8 cellular contexts compared by ENCODE assay signal in the genomic region with DNA sequence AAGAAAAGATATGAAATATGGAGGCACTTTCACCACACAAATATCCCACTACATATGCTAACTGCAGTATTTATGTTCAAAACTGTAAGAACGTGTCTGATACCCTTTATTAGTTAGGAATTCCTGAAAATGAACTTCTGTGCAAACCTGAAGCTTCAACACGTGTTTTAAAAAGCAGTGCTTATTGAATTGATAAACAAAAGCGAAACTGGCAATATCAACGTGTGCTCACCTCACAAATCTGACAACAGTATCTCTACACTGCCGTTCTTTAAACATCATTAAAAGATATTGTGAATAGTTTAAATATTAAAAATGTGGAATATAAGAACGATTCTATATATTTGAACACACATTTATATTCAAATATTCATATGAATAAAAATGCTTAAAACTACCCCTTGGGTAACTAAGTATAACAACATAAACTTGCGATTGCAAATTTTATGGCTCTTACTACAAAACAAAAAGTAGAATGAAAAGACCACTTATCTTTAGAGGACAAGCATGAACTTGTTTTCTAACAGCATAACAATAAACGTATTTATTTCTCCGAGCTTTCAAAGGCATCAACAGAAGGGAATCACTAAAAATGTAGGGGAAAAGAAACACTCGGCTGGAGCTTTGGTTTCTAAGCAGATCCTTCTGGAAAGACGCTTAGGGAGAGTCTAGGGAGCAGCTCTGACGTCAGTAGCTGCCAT. TPM values are rescaled to one million over a fixed set of nuclear protein-coding genes. Genes with fewer than 3 reads are reported as not detected.
DNase-seq lines count a peak whose midpoint lies in the region; ATAC-seq and TF ChIP-seq lines count a peak whose summit lies in the region.

Gene LRP2BP (minus strand): TSS at position 670 of the 701 bp plus-strand sequence. CDS start 17,738 bp downstream, outside the sequence.

- ATAC-seq in HG03342 (IDR thresholded peaks at IDR 0.05; ENCODE audit: unreplicated experiment): no peak

- H3K4me1 ChIP-seq in Loucy (ENCODE audit: insufficient read depth, low read length, poor library complexity, severe bottlenecking): peaks cover 41% of the 10 kb centered on the region
- H3K4me1 ChIP-seq in adrenal gland (replicated peaks in 1 of 2): peaks cover 0 to 12% of the 10 kb centered on the region in 2 donors
- H3K4me1 ChIP-seq in iPS-15b (ENCODE audit: control insufficient read depth, insufficient read depth, low read length): peaks cover 6% of the 10 kb centered on the region
- peaks cover 25% of the 10 kb centered on the region for H3K4me1 ChIP-seq in smooth muscle cell (ENCODE audit: low read depth)

- H3K27me3 ChIP-seq in Loucy (ENCODE audit: insufficient read depth, low read length, poor library complexity, severe bottlenecking): no peaks in the 10 kb centered on the region
- H3K27me3 ChIP-seq in adrenal gland: no peaks in the 10 kb centered on the region
- no peaks in the 10 kb centered on the region for H3K27me3 ChIP-seq in iPS-15b (ENCODE audit: control insufficient read depth, insufficient read depth, low read length)
- no peaks in the 10 kb centered on the region for H3K27me3 ChIP-seq in smooth muscle cell (ENCODE audit: low read depth)

- WGBS in adrenal gland, 4 donors: 8 to 20% (median 14%) methylated on average over 11 to 12 of the region's 12 CpGs
- WGBS in smooth muscle cell (ENCODE audit: low lambda C conversion rate): 55% methylated on average over 12 of the region's 12 CpGs

- peak within 1 kb of the TSS; percentile 90 for H3K4me2 ChIP-seq in Loucy (ENCODE audit: low read depth, low read length, poor library complexity, severe bottlenecking)
- H3K4me2 ChIP-seq in smooth muscle cell: peak within 1 kb of the TSS; percentile 95

- H3K9ac ChIP-seq in Loucy (ENCODE audit: low read depth, low read length, poor library complexity, severe bottlenecking) (peak within 1 kb of the TSS; percentile 88), iPS-15b (ENCODE audit: low read depth, low read length) (no peak within 1 kb of the TSS), smooth muscle cell (ENCODE audit: low read depth) (peak within 1 kb of the TSS; percentile 71)

- peak; percentile 93 for DNase-seq in G401 (ENCODE audit: low spot score)
- DNase-seq in adrenal gland: no peak
- no peak for DNase-seq in smooth muscle cell (lab: John Stamatoyannopoulos, UW; ENCODE audit: unreplicated experiment)
- no peak for DNase-seq in anterior cingulate cortex (lab: John Stamatoyannopoulos, UW)
- no peak for DNase-seq in C1 segment of cervical spinal cord (lab: John Stamatoyannopoulos, UW)

- in situ Hi-C loops in G401 (cut with HindIII; ENCODE audit: low sequenced_read_pairs): no loop called here

- peak within 1 kb of the TSS; percentile 92 for H2AFZ ChIP-seq in Loucy (ENCODE audit: low read length)
- peak within 1 kb of the TSS; percentile 63 for H2AFZ ChIP-seq in smooth muscle cell (ENCODE audit: low read depth)

- H3F3A ChIP-seq in Loucy (ENCODE audit: low read depth): peaks cover 2% of the 10 kb centered on the region; the same call in 1 of the 2 replicates
- peaks cover 14% of the 10 kb centered on the region for H3F3A ChIP-seq in smooth muscle cell (ENCODE audit: low read depth)

- intact Hi-C loops in adrenal gland (cut with DNase I): loop anchor here in 1 of 2 donors (10.0 kb wide), 1 partner anchor 191 kb away; the partner anchor contains the start of genes CFAP97 and SNX25

- H3K4me3 ChIP-seq in Loucy (ENCODE audit: low read length, poor library complexity, severe bottlenecking) (peak within 1 kb of the TSS; percentile 78), adrenal gland (peak within 1 kb of the TSS; percentile 27 to 81 (median 31)), iPS-15b (ENCODE audit: low read depth, low read length) (peak within 1 kb of the TSS; percentile 82), smooth muscle cell (peak within 1 kb of the TSS; percentile 70)

- H3K9me3 ChIP-seq in Loucy (ENCODE audit: insufficient read depth, low read depth, low read length): no peaks in the 10 kb centered on the region
- H3K9me3 ChIP-seq in adrenal gland (replicated peaks in 1 of 3): no peaks in the 10 kb centered on the region
- no peaks in the 10 kb centered on the region for H3K9me3 ChIP-seq in iPS-15b (ENCODE audit: control insufficient read depth, insufficient read depth, low read length)
- no peaks in the 10 kb centered on the region for H3K9me3 ChIP-seq in smooth muscle cell (replicated peaks; ENCODE audit: low read depth)

- H3K79me2 ChIP-seq in Loucy (ENCODE audit: insufficient read depth, low read length) (peaks cover 38% of the 10 kb centered on the region), smooth muscle cell (ENCODE audit: low read depth) (no peaks in the 10 kb centered on the region)

- peaks cover 6% of the 10 kb centered on the region for H4K20me1 ChIP-seq in Loucy (ENCODE audit: insufficient read depth, low read length, poor library complexity, severe bottlenecking)
- H4K20me1 ChIP-seq in smooth muscle cell (ENCODE audit: low read depth): no peaks in the 10 kb centered on the region

- TF ChIP-seq CTCF in Loucy (conservative IDR thresholded peaks at IDR 0.05; ENCODE audit: low read length): no peak
- no peak for TF ChIP-seq CTCF in adrenal gland (IDR thresholded peaks at IDR 0.05)
- TF ChIP-seq CTCF in smooth muscle cell (IDR thresholded peaks at IDR 0.05; ENCODE audit: borderline replicate concordance, insufficient read depth, poor library complexity, severe bottlenecking): no peak

- no peak for TF ChIP-seq POLR2A in adrenal gland (IDR thresholded peaks at IDR 0.05)

- H3K9me2 ChIP-seq in Loucy (replicated peaks; ENCODE audit: low read depth, low read length): no peaks in the 10 kb centered on the region

- H3K27ac ChIP-seq in adrenal gland: peak within 1 kb of the TSS; percentile 83 to 100 (median 97)
- H3K27ac ChIP-seq in smooth muscle cell (ENCODE audit: low read depth): peak within 1 kb of the TSS; percentile 94

- H3K36me3 ChIP-seq in Loucy (ENCODE audit: insufficient read depth, low read length): peaks cover 3% of the 10 kb centered on the region; the same call in 1 of the 2 replicates
- H3K36me3 ChIP-seq in adrenal gland (replicated peaks in 1 of 2): peaks cover 0 to 15% of the 10 kb centered on the region in 2 donors
- peaks cover 3% of the 10 kb centered on the region for H3K36me3 ChIP-seq in iPS-15b (ENCODE audit: control insufficient read depth, insufficient read depth, low read length)
- peaks cover 10% of the 10 kb centered on the region for H3K36me3 ChIP-seq in smooth muscle cell (ENCODE audit: low read depth)

RNA-seq across cellular contexts. Expression of gene LRP2BP, which starts in this region (rescaled TPM):
- total RNA-seq in G401 (2014; rRNA removed; shearing (Covaris generic)): not detected in 2 replicates
- total RNA-seq in adrenal gland: 1 to 10 TPM in 2 of 8 donors, under 1 TPM in 5, not detected in 1; 0.14 to 1.8 (median 0.65) TPM
- 1 to 10 TPM in 2 of 3 donors, under 1 TPM in 1; 0.59 to 1.4 (median 1.1) TPM for polyA plus RNA-seq in adrenal gland
- 1.4 and 2.4 TPM in 2 replicates for total RNA-seq in smooth muscle cell
- polyA plus RNA-seq in smooth muscle cell: 0.48 and 1.3 TPM in 2 replicates

Comparison
In these comparisons a context has a peak if more than half of its experiments do, and no peak if none do; other contexts are left out.
1. Peak in DNase-seq in G401; RNA of the gene not detected or under 1 TPM.
2. H3K4me3 ChIP-seq: peak in every context shown above with its lines; median percentile 82 in iPS-15b; 78 in Loucy; 70 in smooth muscle cell; 31 in adrenal gland.